Comparison of ENCODE assay signal across 15 cellular contexts in genomic region chr2:231323316-231323715, GRCh38.
"Had no signal": no experiment of that assay in that cellular context is flagged by ENCODE, and none has a peak within 500 bp of the region (broad histone marks: within the 10 kb centered on the region; RNA-seq: fewer than 3 reads in every experiment).

No MANE protein-coding gene starts in this region.

- ATAC-seq: gastroesophageal sphincter, heart right ventricle, T-cell had no signal

- H3K4me3 Mint-ChIP-seq: neural crest cell, T-cell had no signal

- H3K4me1 ChIP-seq: uterus had no signal

- H3K27ac Mint-ChIP-seq: T-cell had no signal

- H3K36me3 ChIP-seq: heart right ventricle, spleen, uterus had no signal

- H3K4me3 ChIP-seq: dorsolateral prefrontal cortex, gastroesophageal sphincter, heart right ventricle, sigmoid colon, spleen, uterus had no signal

- H3K36me3 Mint-ChIP-seq: T-cell had no signal

- H3K27ac ChIP-seq: dorsolateral prefrontal cortex, gastroesophageal sphincter, sigmoid colon, spleen, uterus, VCaP had no signal

- H3K4me1 Mint-ChIP-seq: neural crest cell had no signal

- H3K27me3 ChIP-seq: dorsolateral prefrontal cortex, gastroesophageal sphincter, heart right ventricle, sigmoid colon, spleen, uterus had no signal

- H3K9me3 Mint-ChIP-seq: neural crest cell had no signal

- H3K9me3 ChIP-seq: gastroesophageal sphincter, sigmoid colon, uterus had no signal

- DNase-seq: activated CD4-positive, alpha-beta T cell treated with anti-CD3 and anti-CD28 coated beads, Interleukin-2, amount 50 U/mL, for 48 hours; activated naive CD4-positive, alpha-beta T cell treated with anti-CD3 and anti-CD28 coated beads, Interleukin-2, amount 50 U/mL, for 16 hours; activated T-cell treated with anti-CD3 and anti-CD28 coated beads, Interleukin-2, amount 50 U/mL, for 1 hour; dorsolateral prefrontal cortex; erythroblast; heart right ventricle; midbrain; sigmoid colon; spleen; T-cell; T-helper 9 cell; uterus had no signal
